In genomic region chr17:27549251-27549919, GRCh38 we compare ENCODE assay signal across 20 cellular contexts.
DNase-seq lines count a peak whose midpoint lies in the region; ATAC-seq and TF ChIP-seq lines count a peak whose summit lies in the region.
"Had no signal": no experiment of that assay in that cellular context is flagged by ENCODE, and none has a peak within 500 bp of the region (broad histone marks: within the 10 kb centered on the region; RNA-seq: fewer than 3 reads in every experiment).

No MANE protein-coding gene starts in this region.

- H3K9me3 Mint-ChIP-seq in naive thymus-derived CD4-positive, alpha-beta T cell, result no peaks in the 10 kb centered on the region
- no peaks in the 10 kb centered on the region for H3K9me3 Mint-ChIP-seq in T-helper 2 cell treated with Interferon-gamma antibody and Interleukin-4, amounts not matched to agents 5 μg/mL and 100 μg/mL, for 36 hours
- H3K9me3 Mint-ChIP-seq: CD4-positive, alpha-beta T cell had no signal

- peaks cover 0 to 3% (median 0%) of the 10 kb centered on the region in 5 donors for H3K27me3 Mint-ChIP-seq in naive thymus-derived CD4-positive, alpha-beta T cell
- H3K27me3 Mint-ChIP-seq in T-helper 2 cell treated with Interferon-gamma antibody and Interleukin-4, amounts not matched to agents 5 μg/mL and 100 μg/mL, for 36 hours (ENCODE audit: low read depth), result no peaks in the 10 kb centered on the region
- H3K27me3 Mint-ChIP-seq: activated CD8-positive, alpha-beta memory T cell treated with anti-CD3 and anti-CD28 coated beads, Interleukin-2, amount 10 ng/mL, durations not matched to agents 7 days and 5 days; CD4-positive, alpha-beta T cell had no signal

- no peak for TF ChIP-seq POLR2A in adrenal gland (IDR thresholded peaks at IDR 0.05)
- TF ChIP-seq POLR2A in stomach (IDR thresholded peaks at IDR 0.05), result no peak

- H3K9me3 ChIP-seq in adrenal gland (replicated peaks in 1 of 3), result no peaks in the 10 kb centered on the region
- no peaks in the 10 kb centered on the region for H3K9me3 ChIP-seq in stomach
- no peaks in the 10 kb centered on the region for H3K9me3 ChIP-seq in SK-N-SH
- no peaks in the 10 kb centered on the region for H3K9me3 ChIP-seq in naive thymus-derived CD4-positive, alpha-beta T cell (ENCODE audit: control insufficient read depth in 2 of 3, low read length in 3 of 3)
- H3K9me3 ChIP-seq: breast epithelium, thoracic aorta had no signal

- no peak overlapping the region for H3K27ac Mint-ChIP-seq in naive thymus-derived CD4-positive, alpha-beta T cell
- no peak overlapping the region for H3K27ac Mint-ChIP-seq in T-helper 2 cell treated with Interferon-gamma antibody and Interleukin-4, amounts not matched to agents 5 μg/mL and 100 μg/mL, for 36 hours
- H3K27ac Mint-ChIP-seq: activated CD8-positive, alpha-beta memory T cell treated with anti-CD3 and anti-CD28 coated beads, Interleukin-2, amount 10 ng/mL, durations not matched to agents 7 days and 5 days; CD4-positive, alpha-beta T cell had no signal

- WGBS in adrenal gland, 4 donors, result 42 to 49% (median 42%) methylated on average over 9 to 10 of the region's 10 CpGs
- 40 to 58% (median 41%) methylated on average over 10 of the region's 10 CpGs for WGBS in stomach, 5 donors
- 93% methylated on average over 7 of the region's 10 CpGs for WGBS in SK-N-SH (ENCODE audit: low lambda C conversion rate)

- H3K9me2 ChIP-seq in SK-N-SH, result no peaks in the 10 kb centered on the region

- H3K27ac ChIP-seq in adrenal gland (peak overlapping the region in 4 of 5 donors; percentile 18 to 45 (median 22)), stomach (peak overlapping the region in 1 of 5 donors; percentile 45), SK-N-SH (ENCODE audit: low read depth in 2 of 2, low read length in 1 of 2) (no peak overlapping the region)
- H3K27ac ChIP-seq in naive thymus-derived CD4-positive, alpha-beta T cell (ENCODE audit: low read depth, low read length), result no peak overlapping the region
- H3K27ac ChIP-seq: breast epithelium, epithelial cell of prostate, GM23248, HL-60, RWPE1, thoracic aorta had no signal

- H2AFZ ChIP-seq in SK-N-SH (ENCODE audit: low read depth), result no peak overlapping the region
- H2AFZ ChIP-seq: GM23248 had no signal

- peak; percentile 66 to 91 (median 88) for DNase-seq in adrenal gland
- DNase-seq in fibroblast of the aortic adventitia (ENCODE audit: low read depth), result peak; percentile 70
- DNase-seq in left lobe of liver (ENCODE audit: low spot score), result peak; percentile 62
- DNase-seq in stomach, result peak; percentile 70
- DNase-seq in SK-N-SH, result no peak
- no peak for DNase-seq in naive thymus-derived CD4-positive, alpha-beta T cell
- DNase-seq in D341Med (ENCODE audit: low spot score), result no peak
- no peak for DNase-seq in T-helper 2 cell treated with Interferon-gamma antibody and Interleukin-4, amounts not matched to agents 5 μg/mL and 100 μg/mL, for 36 hours (ENCODE audit: low spot score)
- DNase-seq: activated CD4-positive, alpha-beta T cell treated with anti-CD3 and anti-CD28 coated beads for 1 hour; activated CD8-positive, alpha-beta memory T cell treated with anti-CD3 and anti-CD28 coated beads, Interleukin-2, amount 10 ng/mL, durations not matched to agents 7 days and 5 days; CD4-positive, alpha-beta T cell; GM23248; NCI-H1436; NCI-H526; retina had no signal

- CTCF ChIA-PET in SK-N-SH (lab: Yijun Ruan, JAX), result interaction anchor here (1.1 to 1.6 kb wide), 5 partner anchors 10 to 256 kb away, joined by 3 to 4 read pairs (median 4); partner anchors contain the start of gene KSR1
- CTCF ChIA-PET in naive thymus-derived CD4-positive, alpha-beta T cell (lab: Charles Lee), result no interaction called here

- no peak overlapping the region for H3K4me2 ChIP-seq in SK-N-SH

- H3F3A ChIP-seq in SK-N-SH (replicated peaks; ENCODE audit: insufficient read depth), result no peaks in the 10 kb centered on the region

- H3K9ac ChIP-seq in SK-N-SH, result no peak overlapping the region
- H3K9ac ChIP-seq: GM23248 had no signal

- H3K4me3 ChIP-seq in adrenal gland (no peak overlapping the region), fibroblast of the aortic adventitia (ENCODE audit: low read depth, low read length) (no peak overlapping the region), stomach (no peak overlapping the region), SK-N-SH (ENCODE audit: low read depth in 2 of 2, low read length in 1 of 2) (no peak overlapping the region)
- no peak overlapping the region for H3K4me3 ChIP-seq in naive thymus-derived CD4-positive, alpha-beta T cell (ENCODE audit: low read length)
- H3K4me3 ChIP-seq: breast epithelium, GM23248, thoracic aorta had no signal

- peaks cover 5 to 14% (median 6%) of the 10 kb centered on the region in 5 donors for H3K36me3 Mint-ChIP-seq in naive thymus-derived CD4-positive, alpha-beta T cell
- peaks cover 5% of the 10 kb centered on the region for H3K36me3 Mint-ChIP-seq in T-helper 2 cell treated with Interferon-gamma antibody and Interleukin-4, amounts not matched to agents 5 μg/mL and 100 μg/mL, for 36 hours (ENCODE audit: low read depth)

- peak; percentile 49 for ATAC-seq in left lobe of liver
- no peak for ATAC-seq in naive thymus-derived CD4-positive, alpha-beta T cell
- ATAC-seq: activated CD8-positive, alpha-beta memory T cell treated with anti-CD3 and anti-CD28 coated beads, Interleukin-2, amount 10 ng/mL, durations not matched to agents 7 days and 5 days had no signal

- H3K27me3 ChIP-seq in adrenal gland (no peaks in the 10 kb centered on the region), stomach (no peaks in the 10 kb centered on the region), SK-N-SH (ENCODE audit: insufficient read depth) (no peaks in the 10 kb centered on the region)
- no peaks in the 10 kb centered on the region for H3K27me3 ChIP-seq in naive thymus-derived CD4-positive, alpha-beta T cell (ENCODE audit: control insufficient read depth in 2 of 2, insufficient read depth in 2 of 2, low read length in 2 of 2)
- H3K27me3 ChIP-seq: breast epithelium had no signal

- H3K4me1 ChIP-seq in adrenal gland (replicated peaks in 1 of 2), result peaks cover 16 to 43% of the 10 kb centered on the region in 2 donors
- H3K4me1 ChIP-seq in stomach, result peaks cover 5 to 71% (median 41%) of the 10 kb centered on the region in 4 donors
- peaks cover 13 to 35% of the 10 kb centered on the region in 2 experiments; a peak in 3 of 4 replicates for H3K4me1 ChIP-seq in SK-N-SH (ENCODE audit: control insufficient read depth in 1 of 2, insufficient read depth in 2 of 2, low read depth in 1 of 2, low read length in 1 of 2)
- H3K4me1 ChIP-seq in naive thymus-derived CD4-positive, alpha-beta T cell (ENCODE audit: control insufficient read depth in 2 of 2, insufficient read depth in 2 of 2, low read length in 2 of 2), result peaks cover 6 to 7% of the 10 kb centered on the region in 2 donors

- H4K20me1 ChIP-seq in SK-N-SH (ENCODE audit: insufficient read depth), result no peaks in the 10 kb centered on the region

- H3K79me2 ChIP-seq in SK-N-SH (ENCODE audit: insufficient read depth), result no peaks in the 10 kb centered on the region

- intact Hi-C loops in adrenal gland (cut with DNase I), result no loop called here
- intact Hi-C loops in stomach (cut with DNase I; ENCODE audit: low total_unique reads), result no loop called here
- intact Hi-C loops in naive thymus-derived CD4-positive, alpha-beta T cell (cut with micrococcal nuclease), result loop anchor here in 1 of 2 donors (10.0 kb wide), 1 partner anchor 75 kb away; no protein-coding TSS in a partner anchor

- H3K4me3 Mint-ChIP-seq in naive thymus-derived CD4-positive, alpha-beta T cell, result no peak overlapping the region
- H3K4me3 Mint-ChIP-seq in T-helper 2 cell treated with Interferon-gamma antibody and Interleukin-4, amounts not matched to agents 5 μg/mL and 100 μg/mL, for 36 hours, result no peak overlapping the region
- H3K4me3 Mint-ChIP-seq: activated CD8-positive, alpha-beta memory T cell treated with anti-CD3 and anti-CD28 coated beads, Interleukin-2, amount 10 ng/mL, durations not matched to agents 7 days and 5 days; CD4-positive, alpha-beta T cell had no signal

- TF ChIP-seq CTCF in adrenal gland (IDR thresholded peaks at IDR 0.05) (no peak), fibroblast of the aortic adventitia (IDR thresholded peaks at IDR 0.05; ENCODE audit: insufficient read depth, low read length) (no peak), stomach (IDR thresholded peaks at IDR 0.05) (no peak), SK-N-SH (IDR thresholded peaks at IDR 0.05) (no peak)

- POLR2A ChIA-PET in SK-N-SH (lab: Yijun Ruan, JAX), result no interaction called here
- POLR2A ChIA-PET in naive thymus-derived CD4-positive, alpha-beta T cell (lab: Charles Lee), result no interaction called here

- TF ChIP-seq EP300 in stomach (IDR thresholded peaks at IDR 0.05), result no peak
- TF ChIP-seq EP300 in SK-N-SH (IDR thresholded peaks at IDR 0.05; ENCODE audit: borderline replicate concordance in 1 of 2, low read depth in 1 of 2, low read length in 1 of 2), result no peak

- no peak for TF ChIP-seq RAD21 in SK-N-SH (IDR thresholded peaks at IDR 0.05; ENCODE audit: low read length)

- H3K4me1 Mint-ChIP-seq in naive thymus-derived CD4-positive, alpha-beta T cell, result peaks cover 6 to 58% (median 18%) of the 10 kb centered on the region in 7 donors
- H3K4me1 Mint-ChIP-seq in T-helper 2 cell treated with Interferon-gamma antibody and Interleukin-4, amounts not matched to agents 5 μg/mL and 100 μg/mL, for 36 hours (ENCODE audit: low read depth), result peaks cover 43% of the 10 kb centered on the region

- H3K36me3 ChIP-seq in adrenal gland (replicated peaks in 1 of 2) (no peaks in the 10 kb centered on the region), stomach (no peaks in the 10 kb centered on the region), SK-N-SH (replicated peaks in 1 of 2; ENCODE audit: control insufficient read depth in 1 of 2, insufficient read depth in 2 of 2, low read length in 1 of 2) (no peaks in the 10 kb centered on the region)
- H3K36me3 ChIP-seq in naive thymus-derived CD4-positive, alpha-beta T cell (ENCODE audit: control insufficient read depth in 2 of 3, insufficient read depth in 3 of 3, low read length in 3 of 3), result no peaks in the 10 kb centered on the region
- H3K36me3 ChIP-seq: breast epithelium, thoracic aorta had no signal

TF ChIP-seq in SK-N-SH, 30 proteins besides CTCF, POLR2A, EP300 and RAD21 (continues in another document):
- TF ChIP-seq TCF12 (IDR thresholded peaks at IDR 0.05) (no peak), SIN3A (IDR thresholded peaks at IDR 0.05; ENCODE audit: borderline replicate concordance, low read depth, low read length) (no peak), FOXM1 (IDR thresholded peaks at IDR 0.05; ENCODE audit: low read depth) (no peak), GABPA (IDR thresholded peaks at IDR 0.05; ENCODE audit: low read depth) (no peak), USF2 (IDR thresholded peaks at IDR 0.05; ENCODE audit: borderline replicate concordance, low read depth, low read length) (no peak), SMC3 (IDR thresholded peaks at IDR 0.05; ENCODE audit: low read depth, low read length) (no peak)

Comparison
In these comparisons a context has a peak if more than half of its experiments do, and no peak if none do; other contexts are left out.
1. DNase-seq: peak in adrenal gland (7 of 7), fibroblast of the aortic adventitia (single experiment), left lobe of liver (single experiment) and stomach (single experiment); none in SK-N-SH (single experiment), naive thymus-derived CD4-positive, alpha-beta T cell (0 of 9), D341Med (single experiment) and T-helper 2 cell treated with Interferon-gamma antibody and Interleukin-4, amounts not matched to agents 5 μg/mL and 100 μg/mL, for 36 hours (single experiment).
2. H3K27ac ChIP-seq: peak in adrenal gland (4 of 5); none in SK-N-SH (0 of 2) and naive thymus-derived CD4-positive, alpha-beta T cell (single experiment).